Comparison of ENCODE assay signal across 8 cellular contexts in genomic region chr12:10395390-10395998, GRCh38. TPM values are rescaled to one million over a fixed set of nuclear protein-coding genes. Genes with fewer than 3 reads are reported as not detected.
DNase-seq lines count a peak whose midpoint lies in the region; ATAC-seq and TF ChIP-seq lines count a peak whose summit lies in the region.

No MANE protein-coding gene starts in this region.

- WGBS in endodermal cell (ENCODE audit: insufficient coverage in 1 of 2, insufficient read length in 1 of 2), 2 experiments: 70 to 74% methylated on average over 5 to 6 of the region's 6 CpGs

- H3K9me3 ChIP-seq in endodermal cell (ENCODE audit: control insufficient read depth, low read length) (no peaks in the 10 kb centered on the region), neural progenitor cell (ENCODE audit: low read depth) (no peaks in the 10 kb centered on the region)

- H3K4me1 ChIP-seq in endodermal cell (ENCODE audit: control insufficient read depth, insufficient read depth, low read length): no peaks in the 10 kb centered on the region
- H3K4me1 ChIP-seq in neural progenitor cell: no peaks in the 10 kb centered on the region

- H3K27ac Mint-ChIP-seq in endodermal cell: peak overlapping the region; percentile 3
- H3K27ac Mint-ChIP-seq in neural progenitor cell: no peak overlapping the region

- no peaks in the 10 kb centered on the region for H4K20me1 ChIP-seq in neural progenitor cell (ENCODE audit: low read depth)

- H3K36me3 Mint-ChIP-seq in endodermal cell (ENCODE audit: low read depth) (no peaks in the 10 kb centered on the region), neural progenitor cell (no peaks in the 10 kb centered on the region)

- H2AFZ ChIP-seq in neural progenitor cell (replicated peaks): peak overlapping the region; percentile 1

- H3K9me3 Mint-ChIP-seq in endodermal cell (no peaks in the 10 kb centered on the region), neural progenitor cell (no peaks in the 10 kb centered on the region)

- no peaks in the 10 kb centered on the region for H3K79me2 ChIP-seq in neural progenitor cell (ENCODE audit: low read depth)

- H3K27me3 ChIP-seq in endodermal cell (ENCODE audit: control insufficient read depth, insufficient read depth, low read length, poor library complexity, severe bottlenecking): no peaks in the 10 kb centered on the region
- no peaks in the 10 kb centered on the region for H3K27me3 ChIP-seq in neural progenitor cell

- H3K4me1 Mint-ChIP-seq in endodermal cell: peaks cover 13% of the 10 kb centered on the region
- peaks cover 2% of the 10 kb centered on the region for H3K4me1 Mint-ChIP-seq in neural progenitor cell

- H3K9ac ChIP-seq in endodermal cell (ENCODE audit: extremely low read depth, low read length, poor library complexity, severe bottlenecking): no peak overlapping the region
- no peak overlapping the region for H3K9ac ChIP-seq in neural progenitor cell

- H3K36me3 ChIP-seq in endodermal cell (ENCODE audit: control insufficient read depth, insufficient read depth, low read length): no peaks in the 10 kb centered on the region
- no peaks in the 10 kb centered on the region for H3K36me3 ChIP-seq in neural progenitor cell

- peak overlapping the region; percentile 84 for H3K27ac ChIP-seq in 22Rv1
- H3K27ac ChIP-seq in endodermal cell (ENCODE audit: low read depth, low read length): no peak overlapping the region
- H3K27ac ChIP-seq in neural progenitor cell: no peak overlapping the region
- no peak overlapping the region for H3K27ac ChIP-seq in substantia nigra (ENCODE audit: low read depth, low read length, poor library complexity, severe bottlenecking)

- no peaks in the 10 kb centered on the region for H3F3A ChIP-seq in neural progenitor cell (ENCODE audit: low read depth)

- ATAC-seq in GM18520 (IDR thresholded peaks at IDR 0.05; ENCODE audit: unreplicated experiment) (peak; percentile 61), HG03064 (IDR thresholded peaks at IDR 0.05; ENCODE audit: low read depth, unreplicated experiment) (peak; percentile 67), HG03045 (IDR thresholded peaks at IDR 0.05; ENCODE audit: unreplicated experiment) (no peak)

- TF ChIP-seq CTCF in 22Rv1 (IDR thresholded peaks at IDR 0.05) (no peak), endodermal cell (conservative IDR thresholded peaks at IDR 0.05) (no peak), neural progenitor cell (IDR thresholded peaks at IDR 0.05) (no peak)

- H3K27me3 Mint-ChIP-seq in endodermal cell (ENCODE audit: insufficient read depth) (no peaks in the 10 kb centered on the region), neural progenitor cell (ENCODE audit: insufficient read depth, low read depth) (no peaks in the 10 kb centered on the region)

- H3K4me2 ChIP-seq in neural progenitor cell: no peak overlapping the region

- H3K4me3 ChIP-seq in endodermal cell (ENCODE audit: low read length) (no peak overlapping the region), neural progenitor cell (no peak overlapping the region)

- DNase-seq in NOMO-1 (lab: John Stamatoyannopoulos, UW; ENCODE audit: unreplicated experiment in 2 of 2): peak; percentile 68 to 97
- peak; percentile 52 for DNase-seq in endodermal cell
- DNase-seq in neural progenitor cell (ENCODE audit: low spot score): no peak
- no peak for DNase-seq in substantia nigra (lab: John Stamatoyannopoulos, UW)

- H3K4me3 Mint-ChIP-seq in endodermal cell (no peak overlapping the region), neural progenitor cell (no peak overlapping the region)

RNA-seq across cellular contexts. Expression of gene KLRK1, which starts 5.7 kb away (rescaled TPM):
- total RNA-seq in endodermal cell (under 1 TPM in 1 of 2 donors, not detected in 1; 0.24 TPM), neural progenitor cell (ENCODE audit: low replicate concordance) (not detected in 2 replicates)
- not detected for polyA plus RNA-seq in endodermal cell (2013, experiment 1 of 2)
- polyA plus RNA-seq in endodermal cell (2013, experiment 2 of 2): not detected

RNA-seq across cellular contexts. Expression of gene KLRC4, which starts 14.1 kb away (rescaled TPM):
- not detected for total RNA-seq in endodermal cell
- polyA plus RNA-seq in endodermal cell (2013, experiment 1 of 2): not detected
- not detected for polyA plus RNA-seq in endodermal cell (2013, experiment 2 of 2)
- not detected in 2 replicates for total RNA-seq in neural progenitor cell (ENCODE audit: low replicate concordance)

RNA-seq across cellular contexts. Expression of gene KLRC3, which starts 24.9 kb away (rescaled TPM):
- total RNA-seq in endodermal cell (not detected), neural progenitor cell (ENCODE audit: low replicate concordance) (not detected in 2 replicates)
- polyA plus RNA-seq in endodermal cell (2013, experiment 1 of 2): not detected
- not detected for polyA plus RNA-seq in endodermal cell (2013, experiment 2 of 2)

RNA-seq across cellular contexts. Expression of gene KLRC2, which starts 40.3 kb away (rescaled TPM):
- total RNA-seq in endodermal cell (not detected), neural progenitor cell (ENCODE audit: low replicate concordance) (not detected in 2 replicates)
- not detected for polyA plus RNA-seq in endodermal cell (2013, experiment 1 of 2)
- not detected for polyA plus RNA-seq in endodermal cell (2013, experiment 2 of 2)

RNA-seq across cellular contexts. Expression of gene KLRC1, which starts 57.7 kb away (rescaled TPM):
- total RNA-seq in endodermal cell (not detected), neural progenitor cell (ENCODE audit: low replicate concordance) (not detected in 2 replicates)
- not detected for polyA plus RNA-seq in endodermal cell (2013, experiment 1 of 2)
- not detected for polyA plus RNA-seq in endodermal cell (2013, experiment 2 of 2)

Comparison
In these comparisons a context has a peak if more than half of its experiments do, and no peak if none do; other contexts are left out.
1. DNase-seq: peak in NOMO-1 (2 of 2) and endodermal cell (single experiment); none in neural progenitor cell (single experiment) and substantia nigra (0 of 49).